Comparison of ENCODE assay signal across 17 cellular contexts in the genomic region with DNA sequence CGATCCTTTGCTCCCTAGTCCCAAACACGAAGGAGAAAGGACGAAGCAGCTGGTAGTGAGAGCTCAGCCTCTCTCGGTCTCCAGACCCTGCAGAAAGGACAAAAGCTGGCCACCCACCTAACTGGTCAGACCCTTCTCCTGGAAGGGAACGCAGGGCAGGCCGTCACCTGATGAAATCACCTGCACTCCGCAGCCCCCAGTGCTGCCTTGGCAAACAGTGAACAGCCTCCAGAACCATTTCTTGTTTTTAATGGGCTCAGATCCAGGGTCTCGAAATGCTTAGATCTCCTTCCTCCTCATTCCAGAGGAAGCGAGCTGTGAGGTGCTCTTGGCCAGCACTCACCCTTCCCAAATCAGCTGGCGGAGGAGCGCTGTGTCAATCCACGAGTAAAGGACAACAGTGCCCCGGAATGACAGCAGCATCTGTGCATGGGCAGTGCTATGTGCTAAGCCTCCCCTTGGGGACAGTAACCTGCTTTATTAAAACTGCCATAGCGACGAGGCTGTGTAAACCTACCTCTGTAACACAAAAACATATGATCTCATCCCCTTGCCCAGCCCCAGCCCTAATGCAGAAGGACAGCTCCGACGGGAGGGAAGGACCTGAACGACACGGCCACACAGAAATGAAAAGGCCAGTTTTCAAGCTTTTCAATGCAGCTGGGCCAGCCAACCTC. TPM values are rescaled to one million over a fixed set of nuclear protein-coding genes. Genes with fewer than 3 reads are reported as not detected.
DNase-seq lines count a peak whose midpoint lies in the region; ATAC-seq and TF ChIP-seq lines count a peak whose summit lies in the region.
"Had no signal": no experiment of that assay in that cellular context is flagged by ENCODE, and none has a peak within 500 bp of the region (broad histone marks: within the 10 kb centered on the region; RNA-seq: fewer than 3 reads in every experiment).

No MANE protein-coding gene starts in this region.

- H3K9me3 ChIP-seq in left ventricle myocardium inferior (replicated peaks) (no peaks in the 10 kb centered on the region), PC-3 (ENCODE audit: low read length) (no peaks in the 10 kb centered on the region)
- H3K9me3 ChIP-seq: breast epithelium had no signal

- H3K4me1 ChIP-seq in left ventricle myocardium inferior, result peaks cover 14% of the 10 kb centered on the region
- no peaks in the 10 kb centered on the region for H3K4me1 ChIP-seq in PC-3 (ENCODE audit: insufficient read depth, low read length)
- H3K4me1 ChIP-seq: breast epithelium had no signal

- CTCF ChIA-PET in PC-3 (lab: Charles Lee), result no interaction called here

- peaks cover 33% of the 10 kb centered on the region for H3K36me3 Mint-ChIP-seq in nephron (ENCODE audit: low read depth)
- H3K36me3 Mint-ChIP-seq: activated CD8-positive, alpha-beta memory T cell treated with anti-CD3 and anti-CD28 coated beads, Interleukin-2, amount 10 ng/mL, durations not matched to agents 7 days and 5 days; activated naive CD8-positive, alpha-beta T cell treated with anti-CD3 and anti-CD28 coated beads, Interleukin-2, amount 10 ng/mL, durations not matched to agents 7 days and 5 days; natural killer cell treated with Interleukin-12 subunit alpha and Interleukin-12 subunit beta and Interleukin-15 and Interleukin-18, amount 100 ng/mL, for 72 hours had no signal

- H3K4me1 Mint-ChIP-seq in nephron, result peaks cover 22% of the 10 kb centered on the region
- H3K4me1 Mint-ChIP-seq: activated naive CD8-positive, alpha-beta T cell treated with anti-CD3 and anti-CD28 coated beads, Interleukin-2, amount 10 ng/mL, durations not matched to agents 7 days and 5 days had no signal

- H3K36me3 ChIP-seq in left ventricle myocardium inferior (no peaks in the 10 kb centered on the region), PC-3 (ENCODE audit: low read depth, low read length) (peaks cover 31% of the 10 kb centered on the region; the same call in 1 of the 2 replicates)
- H3K36me3 ChIP-seq: breast epithelium had no signal

- DNase-seq in left ventricle myocardium superior (no peak), left ventricle myocardium inferior (no peak), NCI-H69 (lab: John Stamatoyannopoulos, UW) (peak; percentile 68), PC-3 (no peak), mucosa of gallbladder (ENCODE audit: low spot score) (no peak), anterior cingulate cortex (lab: John Stamatoyannopoulos, UW) (no peak)
- DNase-seq: activated CD4-positive, alpha-beta T cell treated with anti-CD3 and anti-CD28 coated beads for 48 hours; activated CD8-positive, alpha-beta memory T cell treated with anti-CD3 and anti-CD28 coated beads, Interleukin-2, amount 10 ng/mL, durations not matched to agents 7 days and 5 days; activated naive CD8-positive, alpha-beta T cell treated with anti-CD3 and anti-CD28 coated beads, Interleukin-2, amount 10 ng/mL, durations not matched to agents 7 days and 5 days; cortex of kidney; mesendoderm; NCI-H2107; substantia nigra had no signal

- no peak overlapping the region for H3K27ac ChIP-seq in left ventricle myocardium inferior (replicated peaks)
- H3K27ac ChIP-seq in PC-3 (ENCODE audit: low read length), result no peak overlapping the region
- H3K27ac ChIP-seq: breast epithelium, KMS-11 had no signal

- ATAC-seq in left ventricle myocardium superior (peak; percentile 35), PC-3 (no peak)
- ATAC-seq: activated CD8-positive, alpha-beta memory T cell treated with anti-CD3 and anti-CD28 coated beads, Interleukin-2, amount 10 ng/mL, durations not matched to agents 7 days and 5 days; natural killer cell treated with Interleukin-12 subunit alpha and Interleukin-12 subunit beta and Interleukin-15 and Interleukin-18, amount 100 ng/mL, for 72 hours had no signal

- no peak overlapping the region for H2AFZ ChIP-seq in PC-3 (ENCODE audit: low read length)

- intact Hi-C loops in left ventricle myocardium superior (cut with micrococcal nuclease), result no loop called here
- intact Hi-C loops in left ventricle myocardium inferior (cut with micrococcal nuclease), result no loop called here
- intact Hi-C loops in PC-3 (cut with micrococcal nuclease), result no loop called here

- H3K9me3 Mint-ChIP-seq in nephron, result no peaks in the 10 kb centered on the region
- H3K9me3 Mint-ChIP-seq: activated naive CD8-positive, alpha-beta T cell treated with anti-CD3 and anti-CD28 coated beads, Interleukin-2, amount 10 ng/mL, durations not matched to agents 7 days and 5 days; natural killer cell treated with Interleukin-12 subunit alpha and Interleukin-12 subunit beta and Interleukin-15 and Interleukin-18, amount 100 ng/mL, for 72 hours had no signal

- no TSS peak for BruUV-seq in PC-3 (replicated peaks; lab: Mats Ljungman, UMichigan)

- H4K20me1 ChIP-seq in PC-3 (ENCODE audit: low read length), result peaks cover 24% of the 10 kb centered on the region; the same call in 1 of the 2 replicates

- no peak overlapping the region for H3K4me2 ChIP-seq in PC-3 (ENCODE audit: low read length)
- H3K4me2 ChIP-seq: KMS-11 had no signal

- peaks cover 4% of the 10 kb centered on the region for H3K27me3 Mint-ChIP-seq in nephron (ENCODE audit: low read depth)

- H3K4me3 Mint-ChIP-seq in nephron, result peak overlapping the region in 2 of 3 experiments; percentile 1 to 12
- H3K4me3 Mint-ChIP-seq: activated CD8-positive, alpha-beta memory T cell treated with anti-CD3 and anti-CD28 coated beads, Interleukin-2, amount 10 ng/mL, durations not matched to agents 7 days and 5 days; activated naive CD8-positive, alpha-beta T cell treated with anti-CD3 and anti-CD28 coated beads, Interleukin-2, amount 10 ng/mL, durations not matched to agents 7 days and 5 days; natural killer cell treated with Interleukin-12 subunit alpha and Interleukin-12 subunit beta and Interleukin-15 and Interleukin-18, amount 100 ng/mL, for 72 hours had no signal

- H3K9me2 ChIP-seq in PC-3 (replicated peaks; ENCODE audit: low read length), result no peaks in the 10 kb centered on the region

- H3K79me2 ChIP-seq in PC-3 (ENCODE audit: low read length), result peaks cover 52% of the 10 kb centered on the region

- no peak for TF ChIP-seq CTCF in left ventricle myocardium inferior (IDR thresholded peaks at IDR 0.05; ENCODE audit: borderline replicate concordance)
- no peak for TF ChIP-seq CTCF in nephron (IDR thresholded peaks at IDR 0.05; ENCODE audit: unreplicated experiment in 3 of 3)
- TF ChIP-seq CTCF in PC-3 (conservative IDR thresholded peaks at IDR 0.05; ENCODE audit: low read depth, low read length), result no peak

- H3K27me3 ChIP-seq in left ventricle myocardium inferior (ENCODE audit: low read depth) (no peaks in the 10 kb centered on the region), PC-3 (ENCODE audit: low read length) (no peaks in the 10 kb centered on the region)
- H3K27me3 ChIP-seq: breast epithelium had no signal

- H3K9ac ChIP-seq in PC-3 (ENCODE audit: low read length), result no peak overlapping the region
- H3K9ac ChIP-seq: KMS-11 had no signal

- no peaks in the 10 kb centered on the region for H3F3A ChIP-seq in PC-3 (ENCODE audit: low read length, unreplicated experiment)

- POLR2A ChIA-PET in PC-3 (lab: Charles Lee; ENCODE audit: unreplicated experiment), result interaction anchor here (0.6 kb wide), 1 partner anchor 617 kb away, joined by 14 read pairs; no protein-coding TSS in a partner anchor

- no peak overlapping the region for H3K4me3 ChIP-seq in left ventricle myocardium inferior
- H3K4me3 ChIP-seq in PC-3 (ENCODE audit: low read length), result no peak overlapping the region
- H3K4me3 ChIP-seq: breast epithelium had no signal

- H3K27ac Mint-ChIP-seq in nephron, result peak overlapping the region; percentile 26 to 93 (median 69)
- H3K27ac Mint-ChIP-seq: activated CD8-positive, alpha-beta memory T cell treated with anti-CD3 and anti-CD28 coated beads, Interleukin-2, amount 10 ng/mL, durations not matched to agents 7 days and 5 days; natural killer cell treated with Interleukin-12 subunit alpha and Interleukin-12 subunit beta and Interleukin-15 and Interleukin-18, amount 100 ng/mL, for 72 hours had no signal

RNA-seq across cellular contexts. Expression of gene SULF2, which starts 43.5 kb away (rescaled TPM):
- total RNA-seq in left ventricle myocardium superior (35.1 TPM), left ventricle myocardium inferior (40.7 TPM), PC-3 (2014; rRNA removed) (340 and 372 TPM in 2 replicates), mucosa of gallbladder (74.8 TPM)
